8 cellular contexts compared by ENCODE assay signal in the genomic region with DNA sequence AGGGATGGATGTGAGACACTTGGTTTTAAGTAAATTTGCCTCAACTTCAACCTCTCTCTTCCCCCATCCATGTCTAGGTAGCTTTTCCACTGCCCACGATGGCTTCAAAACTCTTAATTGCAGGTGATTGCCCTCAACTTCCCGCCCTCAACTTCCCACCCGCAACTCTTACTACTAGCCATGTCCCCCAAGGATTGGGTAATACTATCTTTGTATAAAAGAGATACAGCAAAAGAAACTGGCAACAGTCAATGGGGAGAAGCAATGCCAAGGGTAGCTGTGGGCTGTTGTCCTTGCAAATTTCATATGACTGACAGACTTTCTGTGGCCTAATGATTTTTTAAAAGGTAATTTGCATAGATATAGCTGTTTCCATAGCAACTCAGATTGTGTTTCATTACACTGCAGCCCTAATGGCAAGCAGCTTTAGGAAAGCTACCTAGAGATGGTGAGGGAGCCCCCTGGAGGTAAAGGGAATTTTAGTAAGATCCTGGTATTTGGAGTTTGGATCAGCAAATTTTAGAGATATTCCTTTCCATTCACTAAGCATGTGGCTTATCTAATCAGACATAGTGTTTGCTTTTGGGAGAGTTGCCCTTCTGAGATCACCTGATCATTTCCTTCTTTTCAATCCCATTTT.
A peak's percentile ranks its signal among the peaks of the same experiment; 100 is the strongest.
DNase-seq lines count a peak whose midpoint lies in the region; ATAC-seq and TF ChIP-seq lines count a peak whose summit lies in the region.

No MANE protein-coding gene starts in this region.

- H3K4me1 ChIP-seq in breast epithelium (peaks cover 0 to 4% of the 10 kb centered on the region in 2 donors), SK-N-SH (ENCODE audit: control insufficient read depth in 1 of 2, insufficient read depth in 2 of 2, low read depth in 1 of 2, low read length in 1 of 2) (no peaks in the 10 kb centered on the region)

- POLR2A ChIA-PET in MCF 10A (lab: Yijun Ruan, JAX), result interaction anchor here (0.5 kb wide), 1 partner anchor 1818 kb away, joined by 3 read pairs; no protein-coding TSS in a partner anchor
- POLR2A ChIA-PET in SK-N-SH (lab: Yijun Ruan, JAX), result no interaction called here

- H3K9me2 ChIP-seq in SK-N-SH, result no peaks in the 10 kb centered on the region

- DNase-seq in MCF 10A (ENCODE audit: unreplicated experiment) (peak; percentile 50), breast epithelium (ENCODE audit: low spot score in 2 of 2) (no peak), HuH-7.5 (ENCODE audit: low spot score) (peak; percentile 30), SK-N-SH (peak; percentile 49), iPS DF 4.7 (ENCODE audit: extremely low read depth, low spot score) (peak; percentile 36), UCSD-AML1 (lab: John Stamatoyannopoulos, UW; ENCODE audit: unreplicated experiment) (no peak), T1000 (lab: John Stamatoyannopoulos, UW) (no peak)

- H3K27ac Mint-ChIP-seq in MCF 10A (ENCODE audit: low read depth, unreplicated experiment), result no peak overlapping the region

- no peaks in the 10 kb centered on the region for H4K20me1 ChIP-seq in SK-N-SH (ENCODE audit: insufficient read depth)

- H3K9me3 Mint-ChIP-seq in MCF 10A (ENCODE audit: unreplicated experiment), result no peaks in the 10 kb centered on the region

- intact Hi-C loops in MCF 10A (cut with micrococcal nuclease), result loop anchor here (1.0 to 2.0 kb wide), 3 partner anchors 194 to 487 kb away; no protein-coding TSS in a partner anchor
- intact Hi-C loops in breast epithelium (cut with DNase I; ENCODE audit: low total_unique reads), result no loop called here

- no peak for TF ChIP-seq POLR2A in breast epithelium (IDR thresholded peaks at IDR 0.05)

- CTCF ChIA-PET in MCF 10A (lab: Yijun Ruan, JAX) (interaction anchor here (0.6 to 1.4 kb wide), 9 partner anchors 13 to 708 kb away, joined by 3 to 9 read pairs (median 3); no protein-coding TSS in a partner anchor), SK-N-SH (lab: Yijun Ruan, JAX) (interaction anchor here (0.7 to 2.2 kb wide), 2 partner anchors 486 to 488 kb away, joined by 3 to 12 read pairs; no protein-coding TSS in a partner anchor)

- H3K9me3 ChIP-seq in breast epithelium, result no peaks in the 10 kb centered on the region
- no peaks in the 10 kb centered on the region for H3K9me3 ChIP-seq in SK-N-SH

- no peaks in the 10 kb centered on the region for H3F3A ChIP-seq in SK-N-SH (replicated peaks; ENCODE audit: insufficient read depth)

- H3K4me3 Mint-ChIP-seq in MCF 10A (ENCODE audit: unreplicated experiment), result no peak overlapping the region

- TF ChIP-seq CTCF in MCF 10A (IDR thresholded peaks at IDR 0.05; ENCODE audit: unreplicated experiment), result peak; percentile 47
- peak in 1 of 3 donors; percentile 12 for TF ChIP-seq CTCF in breast epithelium (IDR thresholded peaks at IDR 0.05)
- TF ChIP-seq CTCF in SK-N-SH (IDR thresholded peaks at IDR 0.05), result peak; percentile 66

- no peaks in the 10 kb centered on the region for H3K27me3 ChIP-seq in breast epithelium
- no peaks in the 10 kb centered on the region; the same call in 1 of the 2 replicates for H3K27me3 ChIP-seq in SK-N-SH (ENCODE audit: insufficient read depth)

- WGBS in SK-N-SH (ENCODE audit: low lambda C conversion rate), result 0% methylated on average over 3 of the region's 3 CpGs

- H3K4me1 Mint-ChIP-seq in MCF 10A (ENCODE audit: insufficient read depth, unreplicated experiment), result no peaks in the 10 kb centered on the region

- H3K36me3 ChIP-seq in breast epithelium (no peaks in the 10 kb centered on the region), SK-N-SH (replicated peaks in 1 of 2; ENCODE audit: control insufficient read depth in 1 of 2, insufficient read depth in 2 of 2, low read length in 1 of 2) (no peaks in the 10 kb centered on the region)

- H3K4me3 ChIP-seq in breast epithelium, result no peak overlapping the region
- H3K4me3 ChIP-seq in SK-N-SH (ENCODE audit: low read depth in 2 of 2, low read length in 1 of 2), result peak overlapping the region in 1 of 2 experiments; percentile 13; a peak in 1 of 4 replicates

- no peaks in the 10 kb centered on the region for H3K79me2 ChIP-seq in SK-N-SH (ENCODE audit: insufficient read depth)

- no peaks in the 10 kb centered on the region for H3K36me3 Mint-ChIP-seq in MCF 10A (ENCODE audit: insufficient read depth, unreplicated experiment)

- no peak overlapping the region for H3K9ac ChIP-seq in SK-N-SH

- peak; percentile 64 for TF ChIP-seq RAD21 in SK-N-SH (IDR thresholded peaks at IDR 0.05; ENCODE audit: low read length)

- no peak overlapping the region for H3K4me2 ChIP-seq in SK-N-SH

- H3K27ac ChIP-seq in breast epithelium (no peak overlapping the region), SK-N-SH (ENCODE audit: low read depth in 2 of 2, low read length in 1 of 2) (no peak overlapping the region)

- no peak overlapping the region for H2AFZ ChIP-seq in SK-N-SH (ENCODE audit: low read depth)

- BruUV-seq in MCF 10A (replicated peaks; lab: Mats Ljungman, UMichigan), result no TSS peak

- TF ChIP-seq EP300 in SK-N-SH (IDR thresholded peaks at IDR 0.05; ENCODE audit: borderline replicate concordance in 1 of 2, low read depth in 1 of 2, low read length in 1 of 2), result no peak

- no peaks in the 10 kb centered on the region for H3K27me3 Mint-ChIP-seq in MCF 10A (ENCODE audit: insufficient read depth, unreplicated experiment)

- no peak for ATAC-seq in HG02571 (IDR thresholded peaks at IDR 0.05; ENCODE audit: unreplicated experiment)

TF ChIP-seq in SK-N-SH, 30 proteins besides CTCF, POLR2A, EP300 and RAD21:
- TF ChIP-seq MXI1 (IDR thresholded peaks at IDR 0.05; ENCODE audit: low read depth, low read length) (no peak), SMC3 (IDR thresholded peaks at IDR 0.05; ENCODE audit: low read depth, low read length) (peak; percentile 60), FOXJ3 (CRISPR knock-in tag; IDR thresholded peaks at IDR 0.05) (no peak), SIN3A (IDR thresholded peaks at IDR 0.05; ENCODE audit: borderline replicate concordance, low read depth, low read length) (no peak), MEF2A (IDR thresholded peaks at IDR 0.05; ENCODE audit: borderline replicate concordance, low read depth) (no peak), GATA2 (CRISPR knock-in tag; IDR thresholded peaks at IDR 0.05) (no peak), TCF12 (IDR thresholded peaks at IDR 0.05) (no peak), REST (IDR thresholded peaks at IDR 0.05; ENCODE audit: low read depth, low read length) (no peak)
- TF ChIP-seq, protein P1, sequence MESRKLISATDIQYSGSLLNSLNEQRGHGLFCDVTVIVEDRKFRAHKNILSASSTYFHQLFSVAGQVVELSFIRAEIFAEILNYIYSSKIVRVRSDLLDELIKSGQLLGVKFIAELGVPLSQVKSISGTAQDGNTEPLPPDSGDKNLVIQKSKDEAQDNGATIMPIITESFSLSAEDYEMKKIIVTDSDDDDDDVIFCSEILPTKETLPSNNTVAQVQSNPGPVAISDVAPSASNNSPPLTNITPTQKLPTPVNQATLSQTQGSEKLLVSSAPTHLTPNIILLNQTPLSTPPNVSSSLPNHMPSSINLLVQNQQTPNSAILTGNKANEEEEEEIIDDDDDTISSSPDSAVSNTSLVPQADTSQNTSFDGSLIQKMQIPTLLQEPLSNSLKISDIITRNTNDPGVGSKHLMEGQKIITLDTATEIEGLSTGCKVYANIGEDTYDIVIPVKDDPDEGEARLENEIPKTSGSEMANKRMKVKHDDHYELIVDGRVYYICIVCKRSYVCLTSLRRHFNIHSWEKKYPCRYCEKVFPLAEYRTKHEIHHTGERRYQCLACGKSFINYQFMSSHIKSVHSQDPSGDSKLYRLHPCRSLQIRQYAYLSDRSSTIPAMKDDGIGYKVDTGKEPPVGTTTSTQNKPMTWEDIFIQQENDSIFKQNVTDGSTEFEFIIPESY (IDR thresholded peaks at IDR 0.05; ENCODE audit: borderline replicate concordance, low read depth), result no peak

Comparison
In these comparisons a context has a peak if more than half of its experiments do, and no peak if none do; other contexts are left out.
1. DNase-seq: peak in MCF 10A (single experiment), HuH-7.5 (single experiment), SK-N-SH (single experiment) and iPS DF 4.7 (single experiment); none in breast epithelium (0 of 2), UCSD-AML1 (single experiment) and T1000 (single experiment).